ENCODE assay signal across 1 cellular context in the genomic region with DNA sequence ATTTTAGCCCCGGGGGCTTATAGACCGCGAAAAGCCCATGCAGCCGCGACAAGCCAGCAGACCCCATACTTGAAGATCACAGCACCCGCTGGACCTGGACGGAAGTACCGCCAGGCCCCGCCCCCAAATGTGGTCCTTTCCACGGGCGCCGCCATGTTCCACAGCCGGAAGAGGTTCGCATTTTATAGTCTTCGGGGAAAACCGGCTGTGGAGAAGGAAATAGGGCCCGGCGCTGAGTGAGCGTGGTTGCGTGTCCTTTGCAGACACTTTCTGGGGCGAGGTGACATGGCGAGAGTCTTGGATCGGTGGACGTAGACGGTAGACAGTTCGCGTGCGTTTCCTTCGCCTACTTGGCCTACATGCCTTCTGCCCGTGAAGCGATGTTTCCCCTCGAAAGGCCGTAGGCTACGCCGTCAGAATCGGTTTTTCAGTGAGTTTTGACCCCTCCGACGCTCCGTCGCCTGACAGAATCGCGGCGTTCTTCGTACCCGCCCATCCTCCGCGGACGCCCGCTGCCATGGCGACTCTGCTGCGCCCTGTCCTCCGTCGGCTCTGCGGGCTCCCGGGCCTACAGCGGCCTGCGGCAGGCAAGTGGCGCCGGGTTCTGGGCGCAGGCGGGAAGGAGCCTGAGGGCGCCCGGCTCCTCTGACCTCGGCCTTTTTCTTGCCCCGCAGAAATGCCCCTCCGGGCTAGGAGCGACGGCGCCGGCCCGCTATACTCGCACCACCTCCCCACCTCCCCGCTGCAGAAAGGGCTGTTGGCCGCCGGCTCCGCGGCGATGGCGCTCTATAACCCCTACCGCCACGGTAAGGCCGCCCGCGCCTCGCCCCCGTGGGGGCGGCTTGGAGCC.
TF ChIP-seq lines count a peak whose summit lies in the region.

A gene (plus strand): TSS at position 498 of the 850 bp plus-strand sequence. CDS start 20 bp downstream, at position 518.
A gene with protein sequence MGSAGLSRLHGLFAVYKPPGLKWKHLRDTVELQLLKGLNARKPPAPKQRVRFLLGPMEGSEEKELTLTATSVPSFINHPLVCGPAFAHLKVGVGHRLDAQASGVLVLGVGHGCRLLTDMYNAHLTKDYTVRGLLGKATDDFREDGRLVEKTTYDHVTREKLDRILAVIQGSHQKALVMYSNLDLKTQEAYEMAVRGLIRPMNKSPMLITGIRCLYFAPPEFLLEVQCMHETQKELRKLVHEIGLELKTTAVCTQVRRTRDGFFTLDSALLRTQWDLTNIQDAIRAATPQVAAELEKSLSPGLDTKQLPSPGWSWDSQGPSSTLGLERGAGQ (minus strand): TSS at position 106 of the 850 bp plus-strand sequence. CDS start 39 bp downstream, at position 67.

TF ChIP-seq in K562, 482 proteins besides CTCF, POLR2A, EP300 and RAD21 (continued from another document and continues in another):
- TF ChIP-seq ZNF408 (CRISPR knock-in tag; IDR thresholded peaks at IDR 0.05; ENCODE audit: low read depth) (no peak), PHF21A (IDR thresholded peaks at IDR 0.05; ENCODE audit: borderline replicate concordance, low read depth) (no peak), CREM (IDR thresholded peaks at IDR 0.05; ENCODE audit: low read depth) (no peak), NR2F6 (CRISPR knock-in tag; IDR thresholded peaks at IDR 0.05) (peak; percentile 91; the same call in 1 of the 2 replicates), DMBX1 (CRISPR knock-in tag; IDR thresholded peaks at IDR 0.05; ENCODE audit: borderline replicate concordance) (peak; percentile 80), LEF1 (IDR thresholded peaks at IDR 0.05) (no peak), ZNF778 (CRISPR knock-in tag; IDR thresholded peaks at IDR 0.05) (no peak), KDM5B (IDR thresholded peaks at IDR 0.05; ENCODE audit: insufficient replicate concordance, low read depth, low read length) (peak; percentile 89), POLR2G (IDR thresholded peaks at IDR 0.05; ENCODE audit: low read depth, low read length) (no peak), RBM39 (optimal IDR thresholded peaks at IDR 0.05; ENCODE audit: low read depth, low read length) (peak; percentile 95), SNRNP70 (optimal IDR thresholded peaks at IDR 0.05; ENCODE audit: low read depth, low read length) (no peak), TAF1 (IDR thresholded peaks at IDR 0.05; ENCODE audit: control insufficient read depth, extremely low read depth, insufficient read depth, low read length, severe bottlenecking) (no peak), XRCC4 (IDR thresholded peaks at IDR 0.05; ENCODE audit: extremely low read depth, insufficient read depth, insufficient read length) (no peak), ZNF347 (CRISPR knock-in tag; IDR thresholded peaks at IDR 0.05; ENCODE audit: low read depth) (no peak), PRPF4 (IDR thresholded peaks at IDR 0.05; ENCODE audit: insufficient read depth, low read depth, low read length, poor library complexity, severe bottlenecking) (no peak), ZNF124 (CRISPR knock-in tag; IDR thresholded peaks at IDR 0.05) (no peak), SRSF9 (IDR thresholded peaks at IDR 0.05; ENCODE audit: borderline replicate concordance, low read depth, low read length) (no peak)
- TF ChIP-seq, protein P1, sequence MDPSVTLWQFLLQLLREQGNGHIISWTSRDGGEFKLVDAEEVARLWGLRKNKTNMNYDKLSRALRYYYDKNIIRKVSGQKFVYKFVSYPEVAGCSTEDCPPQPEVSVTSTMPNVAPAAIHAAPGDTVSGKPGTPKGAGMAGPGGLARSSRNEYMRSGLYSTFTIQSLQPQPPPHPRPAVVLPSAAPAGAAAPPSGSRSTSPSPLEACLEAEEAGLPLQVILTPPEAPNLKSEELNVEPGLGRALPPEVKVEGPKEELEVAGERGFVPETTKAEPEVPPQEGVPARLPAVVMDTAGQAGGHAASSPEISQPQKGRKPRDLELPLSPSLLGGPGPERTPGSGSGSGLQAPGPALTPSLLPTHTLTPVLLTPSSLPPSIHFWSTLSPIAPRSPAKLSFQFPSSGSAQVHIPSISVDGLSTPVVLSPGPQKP (CRISPR knock-in tag; IDR thresholded peaks at IDR 0.05) = no peak
- TF ChIP-seq, protein P2, sequence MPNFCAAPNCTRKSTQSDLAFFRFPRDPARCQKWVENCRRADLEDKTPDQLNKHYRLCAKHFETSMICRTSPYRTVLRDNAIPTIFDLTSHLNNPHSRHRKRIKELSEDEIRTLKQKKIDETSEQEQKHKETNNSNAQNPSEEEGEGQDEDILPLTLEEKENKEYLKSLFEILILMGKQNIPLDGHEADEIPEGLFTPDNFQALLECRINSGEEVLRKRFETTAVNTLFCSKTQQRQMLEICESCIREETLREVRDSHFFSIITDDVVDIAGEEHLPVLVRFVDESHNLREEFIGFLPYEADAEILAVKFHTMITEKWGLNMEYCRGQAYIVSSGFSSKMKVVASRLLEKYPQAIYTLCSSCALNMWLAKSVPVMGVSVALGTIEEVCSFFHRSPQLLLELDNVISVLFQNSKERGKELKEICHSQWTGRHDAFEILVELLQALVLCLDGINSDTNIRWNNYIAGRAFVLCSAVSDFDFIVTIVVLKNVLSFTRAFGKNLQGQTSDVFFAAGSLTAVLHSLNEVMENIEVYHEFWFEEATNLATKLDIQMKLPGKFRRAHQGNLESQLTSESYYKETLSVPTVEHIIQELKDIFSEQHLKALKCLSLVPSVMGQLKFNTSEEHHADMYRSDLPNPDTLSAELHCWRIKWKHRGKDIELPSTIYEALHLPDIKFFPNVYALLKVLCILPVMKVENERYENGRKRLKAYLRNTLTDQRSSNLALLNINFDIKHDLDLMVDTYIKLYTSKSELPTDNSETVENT (CRISPR knock-in tag; IDR thresholded peaks at IDR 0.05) = peak; percentile 72
- TF ChIP-seq, protein P3, sequence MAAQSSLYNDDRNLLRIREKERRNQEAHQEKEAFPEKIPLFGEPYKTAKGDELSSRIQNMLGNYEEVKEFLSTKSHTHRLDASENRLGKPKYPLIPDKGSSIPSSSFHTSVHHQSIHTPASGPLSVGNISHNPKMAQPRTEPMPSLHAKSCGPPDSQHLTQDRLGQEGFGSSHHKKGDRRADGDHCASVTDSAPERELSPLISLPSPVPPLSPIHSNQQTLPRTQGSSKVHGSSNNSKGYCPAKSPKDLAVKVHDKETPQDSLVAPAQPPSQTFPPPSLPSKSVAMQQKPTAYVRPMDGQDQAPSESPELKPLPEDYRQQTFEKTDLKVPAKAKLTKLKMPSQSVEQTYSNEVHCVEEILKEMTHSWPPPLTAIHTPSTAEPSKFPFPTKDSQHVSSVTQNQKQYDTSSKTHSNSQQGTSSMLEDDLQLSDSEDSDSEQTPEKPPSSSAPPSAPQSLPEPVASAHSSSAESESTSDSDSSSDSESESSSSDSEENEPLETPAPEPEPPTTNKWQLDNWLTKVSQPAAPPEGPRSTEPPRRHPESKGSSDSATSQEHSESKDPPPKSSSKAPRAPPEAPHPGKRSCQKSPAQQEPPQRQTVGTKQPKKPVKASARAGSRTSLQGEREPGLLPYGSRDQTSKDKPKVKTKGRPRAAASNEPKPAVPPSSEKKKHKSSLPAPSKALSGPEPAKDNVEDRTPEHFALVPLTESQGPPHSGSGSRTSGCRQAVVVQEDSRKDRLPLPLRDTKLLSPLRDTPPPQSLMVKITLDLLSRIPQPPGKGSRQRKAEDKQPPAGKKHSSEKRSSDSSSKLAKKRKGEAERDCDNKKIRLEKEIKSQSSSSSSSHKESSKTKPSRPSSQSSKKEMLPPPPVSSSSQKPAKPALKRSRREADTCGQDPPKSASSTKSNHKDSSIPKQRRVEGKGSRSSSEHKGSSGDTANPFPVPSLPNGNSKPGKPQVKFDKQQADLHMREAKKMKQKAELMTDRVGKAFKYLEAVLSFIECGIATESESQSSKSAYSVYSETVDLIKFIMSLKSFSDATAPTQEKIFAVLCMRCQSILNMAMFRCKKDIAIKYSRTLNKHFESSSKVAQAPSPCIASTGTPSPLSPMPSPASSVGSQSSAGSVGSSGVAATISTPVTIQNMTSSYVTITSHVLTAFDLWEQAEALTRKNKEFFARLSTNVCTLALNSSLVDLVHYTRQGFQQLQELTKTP (IDR thresholded peaks at IDR 0.05; ENCODE audit: low read depth in 1 of 2, partially characterized antibody in 2 of 2) = no peak
- TF ChIP-seq, protein P4, sequence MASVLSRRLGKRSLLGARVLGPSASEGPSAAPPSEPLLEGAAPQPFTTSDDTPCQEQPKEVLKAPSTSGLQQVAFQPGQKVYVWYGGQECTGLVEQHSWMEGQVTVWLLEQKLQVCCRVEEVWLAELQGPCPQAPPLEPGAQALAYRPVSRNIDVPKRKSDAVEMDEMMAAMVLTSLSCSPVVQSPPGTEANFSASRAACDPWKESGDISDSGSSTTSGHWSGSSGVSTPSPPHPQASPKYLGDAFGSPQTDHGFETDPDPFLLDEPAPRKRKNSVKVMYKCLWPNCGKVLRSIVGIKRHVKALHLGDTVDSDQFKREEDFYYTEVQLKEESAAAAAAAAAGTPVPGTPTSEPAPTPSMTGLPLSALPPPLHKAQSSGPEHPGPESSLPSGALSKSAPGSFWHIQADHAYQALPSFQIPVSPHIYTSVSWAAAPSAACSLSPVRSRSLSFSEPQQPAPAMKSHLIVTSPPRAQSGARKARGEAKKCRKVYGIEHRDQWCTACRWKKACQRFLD (CRISPR knock-in tag; IDR thresholded peaks at IDR 0.05) = no peak
- TF ChIP-seq, protein P5, sequence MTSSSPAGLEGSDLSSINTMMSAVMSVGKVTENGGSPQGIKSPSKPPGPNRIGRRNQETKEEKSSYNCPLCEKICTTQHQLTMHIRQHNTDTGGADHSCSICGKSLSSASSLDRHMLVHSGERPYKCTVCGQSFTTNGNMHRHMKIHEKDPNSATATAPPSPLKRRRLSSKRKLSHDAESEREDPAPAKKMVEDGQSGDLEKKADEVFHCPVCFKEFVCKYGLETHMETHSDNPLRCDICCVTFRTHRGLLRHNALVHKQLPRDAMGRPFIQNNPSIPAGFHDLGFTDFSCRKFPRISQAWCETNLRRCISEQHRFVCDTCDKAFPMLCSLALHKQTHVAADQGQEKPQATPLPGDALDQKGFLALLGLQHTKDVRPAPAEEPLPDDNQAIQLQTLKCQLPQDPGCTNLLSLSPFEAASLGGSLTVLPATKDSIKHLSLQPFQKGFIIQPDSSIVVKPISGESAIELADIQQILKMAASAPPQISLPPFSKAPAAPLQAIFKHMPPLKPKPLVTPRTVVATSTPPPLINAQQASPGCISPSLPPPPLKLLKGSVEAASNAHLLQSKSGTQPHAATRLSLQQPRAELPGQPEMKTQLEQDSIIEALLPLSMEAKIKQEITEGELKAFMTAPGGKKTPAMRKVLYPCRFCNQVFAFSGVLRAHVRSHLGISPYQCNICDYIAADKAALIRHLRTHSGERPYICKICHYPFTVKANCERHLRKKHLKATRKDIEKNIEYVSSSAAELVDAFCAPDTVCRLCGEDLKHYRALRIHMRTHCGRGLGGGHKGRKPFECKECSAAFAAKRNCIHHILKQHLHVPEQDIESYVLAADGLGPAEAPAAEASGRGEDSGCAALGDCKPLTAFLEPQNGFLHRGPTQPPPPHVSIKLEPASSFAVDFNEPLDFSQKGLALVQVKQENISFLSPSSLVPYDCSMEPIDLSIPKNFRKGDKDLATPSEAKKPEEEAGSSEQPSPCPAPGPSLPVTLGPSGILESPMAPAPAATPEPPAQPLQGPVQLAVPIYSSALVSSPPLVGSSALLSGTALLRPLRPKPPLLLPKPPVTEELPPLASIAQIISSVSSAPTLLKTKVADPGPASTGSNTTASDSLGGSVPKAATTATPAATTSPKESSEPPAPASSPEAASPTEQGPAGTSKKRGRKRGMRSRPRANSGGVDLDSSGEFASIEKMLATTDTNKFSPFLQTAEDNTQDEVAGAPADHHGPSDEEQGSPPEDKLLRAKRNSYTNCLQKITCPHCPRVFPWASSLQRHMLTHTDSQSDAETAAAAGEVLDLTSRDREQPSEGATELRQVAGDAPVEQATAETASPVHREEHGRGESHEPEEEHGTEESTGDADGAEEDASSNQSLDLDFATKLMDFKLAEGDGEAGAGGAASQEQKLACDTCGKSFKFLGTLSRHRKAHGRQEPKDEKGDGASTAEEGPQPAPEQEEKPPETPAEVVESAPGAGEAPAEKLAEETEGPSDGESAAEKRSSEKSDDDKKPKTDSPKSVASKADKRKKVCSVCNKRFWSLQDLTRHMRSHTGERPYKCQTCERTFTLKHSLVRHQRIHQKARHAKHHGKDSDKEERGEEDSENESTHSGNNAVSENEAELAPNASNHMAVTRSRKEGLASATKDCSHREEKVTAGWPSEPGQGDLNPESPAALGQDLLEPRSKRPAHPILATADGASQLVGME (CRISPR knock-in tag; IDR thresholded peaks at IDR 0.05) = peak; percentile 96
- TF ChIP-seq, protein P6, sequence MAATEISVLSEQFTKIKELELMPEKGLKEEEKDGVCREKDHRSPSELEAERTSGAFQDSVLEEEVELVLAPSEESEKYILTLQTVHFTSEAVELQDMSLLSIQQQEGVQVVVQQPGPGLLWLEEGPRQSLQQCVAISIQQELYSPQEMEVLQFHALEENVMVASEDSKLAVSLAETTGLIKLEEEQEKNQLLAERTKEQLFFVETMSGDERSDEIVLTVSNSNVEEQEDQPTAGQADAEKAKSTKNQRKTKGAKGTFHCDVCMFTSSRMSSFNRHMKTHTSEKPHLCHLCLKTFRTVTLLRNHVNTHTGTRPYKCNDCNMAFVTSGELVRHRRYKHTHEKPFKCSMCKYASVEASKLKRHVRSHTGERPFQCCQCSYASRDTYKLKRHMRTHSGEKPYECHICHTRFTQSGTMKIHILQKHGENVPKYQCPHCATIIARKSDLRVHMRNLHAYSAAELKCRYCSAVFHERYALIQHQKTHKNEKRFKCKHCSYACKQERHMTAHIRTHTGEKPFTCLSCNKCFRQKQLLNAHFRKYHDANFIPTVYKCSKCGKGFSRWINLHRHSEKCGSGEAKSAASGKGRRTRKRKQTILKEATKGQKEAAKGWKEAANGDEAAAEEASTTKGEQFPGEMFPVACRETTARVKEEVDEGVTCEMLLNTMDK (IDR thresholded peaks at IDR 0.05; ENCODE audit: borderline replicate concordance, insufficient read depth, low read depth, low read length, poor library complexity, severe bottlenecking) = no peak
